Comparison of ENCODE assay signal across 8 cellular contexts in genomic region chr1:178542554-178543290, GRCh38. TPM values are rescaled to one million over a fixed set of nuclear protein-coding genes. Genes with fewer than 3 reads are reported as not detected.
A peak's percentile ranks its signal among the peaks of the same experiment; 100 is the strongest.
DNase-seq lines count a peak whose midpoint lies in the region; ATAC-seq, FAIRE-seq and TF ChIP-seq lines count a peak whose summit lies in the region.

No MANE protein-coding gene starts in this region.

- CTCF ChIA-PET in SK-N-SH (lab: Yijun Ruan, JAX) = interaction anchor here (0.6 to 10.8 kb wide), 57 partner anchors 9 to 828 kb away, joined by 3 to 243 read pairs (median 4); partner anchors contain the start of genes RALGPS2 and TOR3A

- no peaks in the 10 kb centered on the region for H3K27me3 Mint-ChIP-seq in activated naive CD8-positive, alpha-beta T cell treated with anti-CD3 and anti-CD28 coated beads for 36 hours

- peak overlapping the region; percentile 98 for H2AFZ ChIP-seq in SK-N-SH (ENCODE audit: low read depth)

- peak overlapping the region; percentile 55 for H3K4me3 ChIP-seq in H7 (ENCODE audit: insufficient read depth, low read depth, low read length)
- peak overlapping the region; percentile 72 for H3K4me3 ChIP-seq in LNCaP clone FGC (ENCODE audit: low read depth, low read length)
- H3K4me3 ChIP-seq in SK-N-SH (ENCODE audit: low read depth in 2 of 2, low read length in 1 of 2) = peak overlapping the region; percentile 83 to 96
- peak overlapping the region; percentile 60 to 86 (median 72) for H3K4me3 ChIP-seq in pancreas
- peak overlapping the region; percentile 61 to 67 for H3K4me3 ChIP-seq in tibial artery

- 0 out of 4 replicates have a peak, but pooled peaks of 1 of the 2 experiments have one; percentile 13 for TF ChIP-seq EP300 in SK-N-SH (IDR thresholded peaks at IDR 0.05; ENCODE audit: borderline replicate concordance in 1 of 2, low read depth in 1 of 2, low read length in 1 of 2)

- H3K36me3 Mint-ChIP-seq in activated naive CD8-positive, alpha-beta T cell treated with anti-CD3 and anti-CD28 coated beads for 36 hours = peaks cover 5% of the 10 kb centered on the region

- H3K79me2 ChIP-seq in SK-N-SH (ENCODE audit: insufficient read depth) = peaks cover 13% of the 10 kb centered on the region

- no peaks in the 10 kb centered on the region for H3K9me2 ChIP-seq in SK-N-SH

- H3K9ac ChIP-seq in SK-N-SH = peak overlapping the region; percentile 89

- H3K27me3 ChIP-seq in H7 (ENCODE audit: control insufficient read depth, insufficient read depth, low read length) = no peaks in the 10 kb centered on the region
- H3K27me3 ChIP-seq in SK-N-SH (ENCODE audit: insufficient read depth) = no peaks in the 10 kb centered on the region
- no peaks in the 10 kb centered on the region for H3K27me3 ChIP-seq in pancreas
- no peaks in the 10 kb centered on the region for H3K27me3 ChIP-seq in tibial artery

- TF ChIP-seq RAD21 in SK-N-SH (IDR thresholded peaks at IDR 0.05; ENCODE audit: low read length) = peak; percentile 77

- H4K20me1 ChIP-seq in SK-N-SH (ENCODE audit: insufficient read depth) = no peaks in the 10 kb centered on the region

- H3K4me1 Mint-ChIP-seq in activated naive CD8-positive, alpha-beta T cell treated with anti-CD3 and anti-CD28 coated beads for 36 hours = peaks cover 8% of the 10 kb centered on the region

- H3F3A ChIP-seq in SK-N-SH (replicated peaks; ENCODE audit: insufficient read depth) = peaks cover 3% of the 10 kb centered on the region

- H3K4me3 Mint-ChIP-seq in activated naive CD8-positive, alpha-beta T cell treated with anti-CD3 and anti-CD28 coated beads for 36 hours = peak overlapping the region; percentile 87

- H3K4me2 ChIP-seq in SK-N-SH = peak overlapping the region; percentile 91

- H3K4me1 ChIP-seq in SK-N-SH (ENCODE audit: control insufficient read depth in 1 of 2, insufficient read depth in 2 of 2, low read depth in 1 of 2, low read length in 1 of 2) (peaks cover 26 to 31% of the 10 kb centered on the region in 2 experiments), pancreas (no peaks in the 10 kb centered on the region), tibial artery (peaks cover 0 to 14% (median 6%) of the 10 kb centered on the region in 4 donors)

- ATAC-seq in Right ventricle myocardium superior (ENCODE audit: poor library complexity) (peak; percentile 93), pancreas (peak; percentile 92 to 97 (median 93))

- H3K9me3 Mint-ChIP-seq in activated naive CD8-positive, alpha-beta T cell treated with anti-CD3 and anti-CD28 coated beads for 36 hours = no peaks in the 10 kb centered on the region

- FAIRE-seq in pancreas (lab: Jason Lieb, UNC) = no peak

- H3K9me3 ChIP-seq in SK-N-SH (no peaks in the 10 kb centered on the region), pancreas (no peaks in the 10 kb centered on the region), tibial artery (no peaks in the 10 kb centered on the region)

- intact Hi-C loops in Right ventricle myocardium superior (cut with DNase I) = loop anchor here (2.0 to 5.0 kb wide), 2 partner anchors 210 to 460 kb away; no protein-coding TSS in a partner anchor
- intact Hi-C loops in pancreas (cut with DNase I) = loop anchor here in 2 of 3 donors (5.0 kb wide), 2 partner anchors 210 to 460 kb away; no protein-coding TSS in a partner anchor
- intact Hi-C loops in tibial artery (cut with DNase I; ENCODE audit: low total_unique reads) = loop anchor here (2.0 to 5.0 kb wide), 2 partner anchors 210 to 460 kb away; no protein-coding TSS in a partner anchor

- POLR2A ChIA-PET in SK-N-SH (lab: Yijun Ruan, JAX) = interaction anchor here (0.8 to 2.1 kb wide), 4 partner anchors 10 to 460 kb away, joined by 3 to 14 read pairs (median 5); partner anchors contain the start of gene RALGPS2

- DNase-seq in GDM1 (lab: John Stamatoyannopoulos, UW) (peak; percentile 76), H7 (peak; percentile 97), LNCaP clone FGC (ENCODE audit: low read depth) (no peak), SK-N-SH (peak; percentile 94), Right ventricle myocardium superior (peak; percentile 93), pancreas (peak; percentile 76 to 99 (median 90)), tibial artery (peak; percentile 84 to 91)
- DNase-seq in activated naive CD8-positive, alpha-beta T cell treated with anti-CD3 and anti-CD28 coated beads for 36 hours = peak; percentile 92

- H3K36me3 ChIP-seq in H7 (replicated peaks; ENCODE audit: control insufficient read depth, insufficient read depth, low read length) (peaks cover 2% of the 10 kb centered on the region; the same call in 1 of the 2 replicates), SK-N-SH (replicated peaks in 1 of 2; ENCODE audit: control insufficient read depth in 1 of 2, insufficient read depth in 2 of 2, low read length in 1 of 2) (peaks cover 0 to 5% of the 10 kb centered on the region in 2 experiments), pancreas (no peaks in the 10 kb centered on the region), tibial artery (no peaks in the 10 kb centered on the region)

- TF ChIP-seq CTCF in LNCaP clone FGC (IDR thresholded peaks at IDR 0.05; ENCODE audit: control insufficient read depth, extremely low read depth, insufficient read depth) (peak; percentile 96), SK-N-SH (IDR thresholded peaks at IDR 0.05) (peak; percentile 81), pancreas (IDR thresholded peaks at IDR 0.05) (peak; percentile 99 to 100 (median 100)), tibial artery (IDR thresholded peaks at IDR 0.05) (peak; percentile 95 to 99)

- WGBS in SK-N-SH (ENCODE audit: low lambda C conversion rate) = 0% methylated on average over 32 of the region's 66 CpGs
- 0% methylated on average over 52 to 66 of the region's 66 CpGs for WGBS in pancreas, 2 donors

- H3K27ac ChIP-seq in SK-N-SH (ENCODE audit: low read depth in 2 of 2, low read length in 1 of 2) (peak overlapping the region; percentile 78 to 90), pancreas (peak overlapping the region; percentile 44 to 84 (median 67)), tibial artery (peak overlapping the region; percentile 55 to 58)

- H3K27ac Mint-ChIP-seq in activated naive CD8-positive, alpha-beta T cell treated with anti-CD3 and anti-CD28 coated beads for 36 hours = peak overlapping the region; percentile 83

TF ChIP-seq in SK-N-SH, 30 proteins besides CTCF, POLR2A, EP300 and RAD21 (continues in another document):
- TF ChIP-seq SMC3 (IDR thresholded peaks at IDR 0.05; ENCODE audit: low read depth, low read length) (peak; percentile 74), TEAD4 (IDR thresholded peaks at IDR 0.05; ENCODE audit: borderline replicate concordance, insufficient read depth) (no peak), FOSL2 (IDR thresholded peaks at IDR 0.05; ENCODE audit: borderline replicate concordance, low read depth) (no peak), PBX3 (IDR thresholded peaks at IDR 0.05) (no peak), GATA2 (CRISPR knock-in tag; IDR thresholded peaks at IDR 0.05) (0 out of 2 replicates have a peak, but pooled peaks have one; percentile 21), SIN3A (IDR thresholded peaks at IDR 0.05; ENCODE audit: borderline replicate concordance, low read depth, low read length) (no peak; the same call in 1 of the 2 replicates)
- TF ChIP-seq, protein P1, sequence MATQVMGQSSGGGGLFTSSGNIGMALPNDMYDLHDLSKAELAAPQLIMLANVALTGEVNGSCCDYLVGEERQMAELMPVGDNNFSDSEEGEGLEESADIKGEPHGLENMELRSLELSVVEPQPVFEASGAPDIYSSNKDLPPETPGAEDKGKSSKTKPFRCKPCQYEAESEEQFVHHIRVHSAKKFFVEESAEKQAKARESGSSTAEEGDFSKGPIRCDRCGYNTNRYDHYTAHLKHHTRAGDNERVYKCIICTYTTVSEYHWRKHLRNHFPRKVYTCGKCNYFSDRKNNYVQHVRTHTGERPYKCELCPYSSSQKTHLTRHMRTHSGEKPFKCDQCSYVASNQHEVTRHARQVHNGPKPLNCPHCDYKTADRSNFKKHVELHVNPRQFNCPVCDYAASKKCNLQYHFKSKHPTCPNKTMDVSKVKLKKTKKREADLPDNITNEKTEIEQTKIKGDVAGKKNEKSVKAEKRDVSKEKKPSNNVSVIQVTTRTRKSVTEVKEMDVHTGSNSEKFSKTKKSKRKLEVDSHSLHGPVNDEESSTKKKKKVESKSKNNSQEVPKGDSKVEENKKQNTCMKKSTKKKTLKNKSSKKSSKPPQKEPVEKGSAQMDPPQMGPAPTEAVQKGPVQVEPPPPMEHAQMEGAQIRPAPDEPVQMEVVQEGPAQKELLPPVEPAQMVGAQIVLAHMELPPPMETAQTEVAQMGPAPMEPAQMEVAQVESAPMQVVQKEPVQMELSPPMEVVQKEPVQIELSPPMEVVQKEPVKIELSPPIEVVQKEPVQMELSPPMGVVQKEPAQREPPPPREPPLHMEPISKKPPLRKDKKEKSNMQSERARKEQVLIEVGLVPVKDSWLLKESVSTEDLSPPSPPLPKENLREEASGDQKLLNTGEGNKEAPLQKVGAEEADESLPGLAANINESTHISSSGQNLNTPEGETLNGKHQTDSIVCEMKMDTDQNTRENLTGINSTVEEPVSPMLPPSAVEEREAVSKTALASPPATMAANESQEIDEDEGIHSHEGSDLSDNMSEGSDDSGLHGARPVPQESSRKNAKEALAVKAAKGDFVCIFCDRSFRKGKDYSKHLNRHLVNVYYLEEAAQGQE (IDR thresholded peaks at IDR 0.05; ENCODE audit: low read depth, low read length) = 0 out of 2 replicates have a peak, but pooled peaks have one; percentile 18

RNA-seq across cellular contexts. Expression of gene TEX35, which starts 29.8 kb away (rescaled TPM):
- total RNA-seq in H7 (2014; rRNA removed; shearing (Covaris generic)) = not detected in 2 replicates
- polyA plus RNA-seq in SK-N-SH (2012; rRNA removed) = 0.03 TPM in 1 of 2 replicates, not detected in the other
- polyA plus RNA-seq in SK-N-SH (2012; cell fraction: cytosol; rRNA removed) = 0.03 TPM in 1 of 2 replicates, not detected in the other
- 0.06 and 0.15 TPM in 2 replicates for polyA plus RNA-seq in SK-N-SH (2012; cell fraction: nucleus; rRNA removed)
- not detected for total RNA-seq in activated naive CD8-positive, alpha-beta T cell treated with anti-CD3 and anti-CD28 coated beads for 36 hours
- total RNA-seq in Right ventricle myocardium superior = 0.40 TPM
- not detected for total RNA-seq in pancreas
- polyA plus RNA-seq in pancreas = not detected

RNA-seq across cellular contexts. Expression of gene CLEC20A, which starts 46.0 kb away (rescaled TPM):
- not detected in 2 replicates for total RNA-seq in H7 (2014; rRNA removed; shearing (Covaris generic))
- polyA plus RNA-seq in SK-N-SH (2012; rRNA removed) (not detected in 2 replicates), pancreas (not detected)
- not detected in 2 replicates for polyA plus RNA-seq in SK-N-SH (2012; cell fraction: cytosol; rRNA removed)
- polyA plus RNA-seq in SK-N-SH (2012; cell fraction: nucleus; rRNA removed) = not detected in 2 replicates
- total RNA-seq in activated naive CD8-positive, alpha-beta T cell treated with anti-CD3 and anti-CD28 coated beads for 36 hours = not detected
- total RNA-seq in Right ventricle myocardium superior (not detected), pancreas (not detected)
